1 cellular context compared by ENCODE assay signal in genomic region chr17:18260332-18261145, GRCh38.
TF ChIP-seq lines count a peak whose summit lies in the region.

A gene with protein sequence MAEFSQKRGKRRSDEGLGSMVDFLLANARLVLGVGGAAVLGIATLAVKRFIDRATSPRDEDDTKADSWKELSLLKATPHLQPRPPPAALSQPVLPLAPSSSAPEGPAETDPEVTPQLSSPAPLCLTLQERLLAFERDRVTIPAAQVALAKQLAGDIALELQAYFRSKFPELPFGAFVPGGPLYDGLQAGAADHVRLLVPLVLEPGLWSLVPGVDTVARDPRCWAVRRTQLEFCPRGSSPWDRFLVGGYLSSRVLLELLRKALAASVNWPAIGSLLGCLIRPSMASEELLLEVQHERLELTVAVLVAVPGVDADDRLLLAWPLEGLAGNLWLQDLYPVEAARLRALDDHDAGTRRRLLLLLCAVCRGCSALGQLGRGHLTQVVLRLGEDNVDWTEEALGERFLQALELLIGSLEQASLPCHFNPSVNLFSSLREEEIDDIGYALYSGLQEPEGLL (plus strand): TSS chr17:18260662. CDS start chr17:18262721, 2,059 bp downstream.

TF ChIP-seq in WTC11, 78 proteins besides CTCF, POLR2A, EP300 and RAD21 (continued from another document and continues in another):
- TF ChIP-seq, protein P1, sequence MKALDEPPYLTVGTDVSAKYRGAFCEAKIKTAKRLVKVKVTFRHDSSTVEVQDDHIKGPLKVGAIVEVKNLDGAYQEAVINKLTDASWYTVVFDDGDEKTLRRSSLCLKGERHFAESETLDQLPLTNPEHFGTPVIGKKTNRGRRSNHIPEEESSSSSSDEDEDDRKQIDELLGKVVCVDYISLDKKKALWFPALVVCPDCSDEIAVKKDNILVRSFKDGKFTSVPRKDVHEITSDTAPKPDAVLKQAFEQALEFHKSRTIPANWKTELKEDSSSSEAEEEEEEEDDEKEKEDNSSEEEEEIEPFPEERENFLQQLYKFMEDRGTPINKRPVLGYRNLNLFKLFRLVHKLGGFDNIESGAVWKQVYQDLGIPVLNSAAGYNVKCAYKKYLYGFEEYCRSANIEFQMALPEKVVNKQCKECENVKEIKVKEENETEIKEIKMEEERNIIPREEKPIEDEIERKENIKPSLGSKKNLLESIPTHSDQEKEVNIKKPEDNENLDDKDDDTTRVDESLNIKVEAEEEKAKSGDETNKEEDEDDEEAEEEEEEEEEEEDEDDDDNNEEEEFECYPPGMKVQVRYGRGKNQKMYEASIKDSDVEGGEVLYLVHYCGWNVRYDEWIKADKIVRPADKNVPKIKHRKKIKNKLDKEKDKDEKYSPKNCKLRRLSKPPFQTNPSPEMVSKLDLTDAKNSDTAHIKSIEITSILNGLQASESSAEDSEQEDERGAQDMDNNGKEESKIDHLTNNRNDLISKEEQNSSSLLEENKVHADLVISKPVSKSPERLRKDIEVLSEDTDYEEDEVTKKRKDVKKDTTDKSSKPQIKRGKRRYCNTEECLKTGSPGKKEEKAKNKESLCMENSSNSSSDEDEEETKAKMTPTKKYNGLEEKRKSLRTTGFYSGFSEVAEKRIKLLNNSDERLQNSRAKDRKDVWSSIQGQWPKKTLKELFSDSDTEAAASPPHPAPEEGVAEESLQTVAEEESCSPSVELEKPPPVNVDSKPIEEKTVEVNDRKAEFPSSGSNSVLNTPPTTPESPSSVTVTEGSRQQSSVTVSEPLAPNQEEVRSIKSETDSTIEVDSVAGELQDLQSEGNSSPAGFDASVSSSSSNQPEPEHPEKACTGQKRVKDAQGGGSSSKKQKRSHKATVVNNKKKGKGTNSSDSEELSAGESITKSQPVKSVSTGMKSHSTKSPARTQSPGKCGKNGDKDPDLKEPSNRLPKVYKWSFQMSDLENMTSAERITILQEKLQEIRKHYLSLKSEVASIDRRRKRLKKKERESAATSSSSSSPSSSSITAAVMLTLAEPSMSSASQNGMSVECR (CRISPR knock-in tag; IDR thresholded peaks at IDR 0.05; ENCODE audit: borderline replicate concordance) = no peak
- TF ChIP-seq NR2C2 (CRISPR knock-in tag; IDR thresholded peaks at IDR 0.05) (no peak), EMX1 (CRISPR knock-in tag; IDR thresholded peaks at IDR 0.05) (no peak), FOXP1 (CRISPR knock-in tag; IDR thresholded peaks at IDR 0.05; ENCODE audit: borderline replicate concordance) (no peak), TP53 (CRISPR knock-in tag; IDR thresholded peaks at IDR 0.05) (peak; percentile 25; the same call in 1 of the 2 replicates), CBFB (CRISPR knock-in tag; IDR thresholded peaks at IDR 0.05; ENCODE audit: low read depth) (no peak), HMGXB4 (CRISPR knock-in tag; IDR thresholded peaks at IDR 0.05) (peak; percentile 50; the same call in 1 of the 2 replicates), ATF2 (CRISPR knock-in tag; IDR thresholded peaks at IDR 0.05; ENCODE audit: borderline replicate concordance, low read depth) (no peak), ATF3 (CRISPR knock-in tag; conservative IDR thresholded peaks at IDR 0.05) (no peak), TEAD1 (CRISPR knock-in tag; IDR thresholded peaks at IDR 0.05) (peak; percentile 92; the same call in 1 of the 2 replicates), ZNF263 (CRISPR knock-in tag; IDR thresholded peaks at IDR 0.05; ENCODE audit: low read depth) (no peak), JUN (CRISPR knock-in tag; IDR thresholded peaks at IDR 0.05) (0 out of 2 replicates have a peak, but pooled peaks have one; percentile 45), ESRRA (CRISPR knock-in tag; IDR thresholded peaks at IDR 0.05; ENCODE audit: borderline replicate concordance) (no peak), SP1 (CRISPR knock-in tag; conservative IDR thresholded peaks at IDR 0.05) (peak; percentile 87), ZNF671 (CRISPR knock-in tag; IDR thresholded peaks at IDR 0.05) (no peak), MYBL2 (CRISPR knock-in tag; IDR thresholded peaks at IDR 0.05) (0 out of 2 replicates have a peak, but pooled peaks have one; percentile 51), USF1 (CRISPR knock-in tag; IDR thresholded peaks at IDR 0.05) (peak; percentile 74; the same call in 1 of the 2 replicates), TEAD4 (CRISPR knock-in tag; IDR thresholded peaks at IDR 0.05) (peak; percentile 87), SMAD4 (CRISPR knock-in tag; IDR thresholded peaks at IDR 0.05) (no peak), GRHL2 (CRISPR knock-in tag; IDR thresholded peaks at IDR 0.05; ENCODE audit: insufficient replicate concordance, severe bottlenecking) (no peak), NFYB (CRISPR knock-in tag; conservative IDR thresholded peaks at IDR 0.05; ENCODE audit: low read depth) (peak; percentile 90), AFF4 (CRISPR knock-in tag; IDR thresholded peaks at IDR 0.05; ENCODE audit: borderline replicate concordance) (no peak), ZBTB21 (CRISPR knock-in tag; IDR thresholded peaks at IDR 0.05; ENCODE audit: borderline replicate concordance) (no peak), ZNF396 (CRISPR knock-in tag; IDR thresholded peaks at IDR 0.05; ENCODE audit: borderline replicate concordance) (no peak), ZNF416 (CRISPR knock-in tag; IDR thresholded peaks at IDR 0.05) (no peak), CREB1 (CRISPR knock-in tag; IDR thresholded peaks at IDR 0.05) (no peak), NFE2L1 (CRISPR knock-in tag; IDR thresholded peaks at IDR 0.05) (no peak), MXD4 (CRISPR knock-in tag; IDR thresholded peaks at IDR 0.05; ENCODE audit: borderline replicate concordance) (no peak)
- TF ChIP-seq, protein P2, sequence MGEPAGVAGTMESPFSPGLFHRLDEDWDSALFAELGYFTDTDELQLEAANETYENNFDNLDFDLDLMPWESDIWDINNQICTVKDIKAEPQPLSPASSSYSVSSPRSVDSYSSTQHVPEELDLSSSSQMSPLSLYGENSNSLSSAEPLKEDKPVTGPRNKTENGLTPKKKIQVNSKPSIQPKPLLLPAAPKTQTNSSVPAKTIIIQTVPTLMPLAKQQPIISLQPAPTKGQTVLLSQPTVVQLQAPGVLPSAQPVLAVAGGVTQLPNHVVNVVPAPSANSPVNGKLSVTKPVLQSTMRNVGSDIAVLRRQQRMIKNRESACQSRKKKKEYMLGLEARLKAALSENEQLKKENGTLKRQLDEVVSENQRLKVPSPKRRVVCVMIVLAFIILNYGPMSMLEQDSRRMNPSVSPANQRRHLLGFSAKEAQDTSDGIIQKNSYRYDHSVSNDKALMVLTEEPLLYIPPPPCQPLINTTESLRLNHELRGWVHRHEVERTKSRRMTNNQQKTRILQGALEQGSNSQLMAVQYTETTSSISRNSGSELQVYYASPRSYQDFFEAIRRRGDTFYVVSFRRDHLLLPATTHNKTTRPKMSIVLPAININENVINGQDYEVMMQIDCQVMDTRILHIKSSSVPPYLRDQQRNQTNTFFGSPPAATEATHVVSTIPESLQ (CRISPR knock-in tag; IDR thresholded peaks at IDR 0.05) = no peak
- TF ChIP-seq, protein P3, sequence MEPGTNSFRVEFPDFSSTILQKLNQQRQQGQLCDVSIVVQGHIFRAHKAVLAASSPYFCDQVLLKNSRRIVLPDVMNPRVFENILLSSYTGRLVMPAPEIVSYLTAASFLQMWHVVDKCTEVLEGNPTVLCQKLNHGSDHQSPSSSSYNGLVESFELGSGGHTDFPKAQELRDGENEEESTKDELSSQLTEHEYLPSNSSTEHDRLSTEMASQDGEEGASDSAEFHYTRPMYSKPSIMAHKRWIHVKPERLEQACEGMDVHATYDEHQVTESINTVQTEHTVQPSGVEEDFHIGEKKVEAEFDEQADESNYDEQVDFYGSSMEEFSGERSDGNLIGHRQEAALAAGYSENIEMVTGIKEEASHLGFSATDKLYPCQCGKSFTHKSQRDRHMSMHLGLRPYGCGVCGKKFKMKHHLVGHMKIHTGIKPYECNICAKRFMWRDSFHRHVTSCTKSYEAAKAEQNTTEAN (CRISPR knock-in tag; IDR thresholded peaks at IDR 0.05) = no peak
- TF ChIP-seq, protein P4, sequence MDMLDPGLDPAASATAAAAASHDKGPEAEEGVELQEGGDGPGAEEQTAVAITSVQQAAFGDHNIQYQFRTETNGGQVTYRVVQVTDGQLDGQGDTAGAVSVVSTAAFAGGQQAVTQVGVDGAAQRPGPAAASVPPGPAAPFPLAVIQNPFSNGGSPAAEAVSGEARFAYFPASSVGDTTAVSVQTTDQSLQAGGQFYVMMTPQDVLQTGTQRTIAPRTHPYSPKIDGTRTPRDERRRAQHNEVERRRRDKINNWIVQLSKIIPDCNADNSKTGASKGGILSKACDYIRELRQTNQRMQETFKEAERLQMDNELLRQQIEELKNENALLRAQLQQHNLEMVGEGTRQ (CRISPR knock-in tag; IDR thresholded peaks at IDR 0.05) = peak; percentile 69
- TF ChIP-seq, protein P5, sequence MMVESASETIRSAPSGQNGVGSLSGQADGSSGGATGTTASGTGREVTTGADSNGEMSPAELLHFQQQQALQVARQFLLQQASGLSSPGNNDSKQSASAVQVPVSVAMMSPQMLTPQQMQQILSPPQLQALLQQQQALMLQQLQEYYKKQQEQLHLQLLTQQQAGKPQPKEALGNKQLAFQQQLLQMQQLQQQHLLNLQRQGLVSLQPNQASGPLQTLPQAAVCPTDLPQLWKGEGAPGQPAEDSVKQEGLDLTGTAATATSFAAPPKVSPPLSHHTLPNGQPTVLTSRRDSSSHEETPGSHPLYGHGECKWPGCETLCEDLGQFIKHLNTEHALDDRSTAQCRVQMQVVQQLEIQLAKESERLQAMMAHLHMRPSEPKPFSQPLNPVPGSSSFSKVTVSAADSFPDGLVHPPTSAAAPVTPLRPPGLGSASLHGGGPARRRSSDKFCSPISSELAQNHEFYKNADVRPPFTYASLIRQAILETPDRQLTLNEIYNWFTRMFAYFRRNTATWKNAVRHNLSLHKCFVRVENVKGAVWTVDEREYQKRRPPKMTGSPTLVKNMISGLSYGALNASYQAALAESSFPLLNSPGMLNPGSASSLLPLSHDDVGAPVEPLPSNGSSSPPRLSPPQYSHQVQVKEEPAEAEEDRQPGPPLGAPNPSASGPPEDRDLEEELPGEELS (CRISPR knock-in tag; IDR thresholded peaks at IDR 0.05) = peak; percentile 21; the same call in 1 of the 2 replicates
- TF ChIP-seq, protein P6, sequence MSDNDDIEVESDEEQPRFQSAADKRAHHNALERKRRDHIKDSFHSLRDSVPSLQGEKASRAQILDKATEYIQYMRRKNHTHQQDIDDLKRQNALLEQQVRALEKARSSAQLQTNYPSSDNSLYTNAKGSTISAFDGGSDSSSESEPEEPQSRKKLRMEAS (CRISPR knock-in tag; IDR thresholded peaks at IDR 0.05) = peak; percentile 71; the same call in 1 of the 2 replicates
